34 cellular contexts compared by ENCODE assay signal in the genomic region with DNA sequence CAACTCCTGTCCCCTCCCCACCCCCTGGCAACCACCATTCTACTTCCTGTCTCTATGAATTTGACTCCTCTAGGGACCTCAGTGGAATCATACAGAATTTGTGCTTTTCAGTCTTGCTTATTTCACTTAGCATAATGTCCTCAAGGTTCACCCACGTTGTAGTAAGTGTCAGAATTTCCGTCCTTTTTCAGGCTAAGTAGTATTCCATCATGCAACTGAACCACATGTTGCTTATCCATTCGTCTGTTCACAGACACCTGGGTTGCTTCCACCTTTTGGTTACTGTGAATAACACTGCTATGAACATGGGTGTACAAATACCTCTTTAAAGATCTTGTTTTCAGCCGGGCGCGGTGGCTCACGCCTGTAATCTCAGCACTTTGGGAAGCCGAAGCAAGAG.
"Had no signal": no experiment of that assay in that cellular context is flagged by ENCODE, and none has a peak within 500 bp of the region (broad histone marks: within the 10 kb centered on the region; RNA-seq: fewer than 3 reads in every experiment).

No MANE protein-coding gene starts in this region.

- H3K27me3 Mint-ChIP-seq: activated CD4-positive, alpha-beta T cell treated with anti-CD3 and anti-CD28 coated beads, Interleukin-2, amount 10 ng/mL, durations not matched to agents 24 days and 14 days; activated CD8-positive, alpha-beta T cell treated with anti-CD3 and anti-CD28 coated beads for 36 hours; activated naive CD8-positive, alpha-beta T cell; activated naive CD8-positive, alpha-beta T cell treated with anti-CD3 and anti-CD28 coated beads, Interleukin-2, amount 10 ng/mL, durations not matched to agents 7 days and 5 days; activated T-helper 17 cell treated with anti-CD3 and anti-CD28 coated beads, Interleukin-2, amount 50 U/mL, for 72 hours had no signal

- H3K9me3 ChIP-seq: body of pancreas, breast epithelium had no signal

- H3K36me3 ChIP-seq: brain microvascular endothelial cell, breast epithelium had no signal

- H3K27ac ChIP-seq: body of pancreas, brain microvascular endothelial cell, breast epithelium, VCaP had no signal

- H3K4me3 Mint-ChIP-seq: activated B cell treated with CpG ODN at 0.5 μM for 24 hours; activated CD4-positive, alpha-beta memory T cell treated with anti-CD3 and anti-CD28 coated beads for 36 hours; activated CD4-positive, alpha-beta T cell treated with anti-CD3 and anti-CD28 coated beads, Interleukin-2, amount 10 ng/mL, durations not matched to agents 24 days and 14 days; activated CD8-positive, alpha-beta T cell treated with anti-CD3 and anti-CD28 coated beads for 36 hours; activated naive CD4-positive, alpha-beta T cell treated with anti-CD3 and anti-CD28 coated beads for 36 hours; activated naive CD8-positive, alpha-beta T cell; activated naive CD8-positive, alpha-beta T cell treated with anti-CD3 and anti-CD28 coated beads, Interleukin-2, amount 10 ng/mL, durations not matched to agents 7 days and 5 days; activated naive CD8-positive, alpha-beta T cell treated with anti-CD3 and anti-CD28 coated beads, Interleukin-2, amount 50 U/mL, for 24 hours; activated T-cell treated with anti-CD3 and anti-CD28 coated beads, Interleukin-2, amount 50 U/mL, for 4 hours; activated T-cell treated with anti-CD3 and anti-CD28 coated beads, Interleukin-2, amount 50 U/mL, for 72 hours; activated T-helper 1 cell treated with anti-CD3 and anti-CD28 coated beads, Interleukin-12 subunit alpha, Interleukin-12 subunit beta, Interleukin-2, Interleukin-4 antibody, amounts not matched to agents 30 ng/mL and 10 ng/mL and 1 ng/mL, durations not matched to agents 14 hours and 24 hours and 36 hours; activated T-helper 17 cell treated with anti-CD3 and anti-CD28 coated beads, Interleukin-2, amount 50 U/mL, for 72 hours; T-helper 1 cell treated with Interleukin-12 subunit alpha and Interleukin-12 subunit beta and Interleukin-4 antibody, amounts not matched to agents 30 μg/mL and 1 μg/mL, for 36 hours; T-helper 2 cell treated with Interferon-gamma antibody and Interleukin-4, amounts not matched to agents 5 μg/mL and 100 μg/mL, for 36 hours had no signal

- H3K4me1 Mint-ChIP-seq: activated B cell treated with CpG ODN at 0.5 μM for 24 hours; activated T-helper 17 cell treated with anti-CD3 and anti-CD28 coated beads, Interleukin-2, amount 50 U/mL, for 72 hours had no signal

- H3K9me3 Mint-ChIP-seq: activated B cell treated with CpG ODN at 0.5 μM for 24 hours; activated CD4-positive, alpha-beta memory T cell treated with anti-CD3 and anti-CD28 coated beads for 36 hours; activated CD4-positive, alpha-beta T cell treated with anti-CD3 and anti-CD28 coated beads, Interleukin-2, amount 10 ng/mL, durations not matched to agents 24 days and 14 days; activated CD8-positive, alpha-beta T cell treated with anti-CD3 and anti-CD28 coated beads for 36 hours; activated naive CD4-positive, alpha-beta T cell treated with anti-CD3 and anti-CD28 coated beads for 36 hours; activated naive CD8-positive, alpha-beta T cell treated with anti-CD3 and anti-CD28 coated beads, Interleukin-2, amount 10 ng/mL, durations not matched to agents 7 days and 5 days; activated naive CD8-positive, alpha-beta T cell treated with anti-CD3 and anti-CD28 coated beads, Interleukin-2, amount 50 U/mL, for 24 hours; activated T-cell treated with anti-CD3 and anti-CD28 coated beads, Interleukin-2, amount 50 U/mL, for 4 hours; activated T-cell treated with anti-CD3 and anti-CD28 coated beads, Interleukin-2, amount 50 U/mL, for 72 hours; activated T-helper 1 cell treated with anti-CD3 and anti-CD28 coated beads, Interleukin-12 subunit alpha, Interleukin-12 subunit beta, Interleukin-2, Interleukin-4 antibody, amounts not matched to agents 30 ng/mL and 10 ng/mL and 1 ng/mL, durations not matched to agents 14 hours and 24 hours and 36 hours; activated T-helper 17 cell treated with anti-CD3 and anti-CD28 coated beads, Interleukin-2, amount 50 U/mL, for 72 hours; T-helper 1 cell treated with Interleukin-12 subunit alpha and Interleukin-12 subunit beta and Interleukin-4 antibody, amounts not matched to agents 30 μg/mL and 1 μg/mL, for 36 hours; T-helper 2 cell treated with Interferon-gamma antibody and Interleukin-4, amounts not matched to agents 5 μg/mL and 100 μg/mL, for 36 hours had no signal

- H3K36me3 Mint-ChIP-seq: activated CD4-positive, alpha-beta memory T cell treated with anti-CD3 and anti-CD28 coated beads for 36 hours; activated naive CD8-positive, alpha-beta T cell; activated naive CD8-positive, alpha-beta T cell treated with anti-CD3 and anti-CD28 coated beads, Interleukin-2, amount 10 ng/mL, durations not matched to agents 7 days and 5 days had no signal

- H3K4me3 ChIP-seq: body of pancreas, breast epithelium had no signal

- ATAC-seq: activated CD8-positive, alpha-beta T cell treated with anti-CD3 and anti-CD28 coated beads for 36 hours; activated naive CD8-positive, alpha-beta T cell treated with anti-CD3 and anti-CD28 coated beads, Interleukin-2, amount 50 U/mL, for 24 hours; activated T-cell treated with anti-CD3 and anti-CD28 coated beads, Interleukin-2, amount 50 U/mL, for 4 hours; activated T-cell treated with anti-CD3 and anti-CD28 coated beads, Interleukin-2, amount 50 U/mL, for 72 hours; activated T-helper 17 cell treated with anti-CD3 and anti-CD28 coated beads, Interleukin-2, amount 50 U/mL, for 72 hours; body of pancreas had no signal

- H3K27ac Mint-ChIP-seq: activated B cell treated with CpG ODN at 0.5 μM for 24 hours; activated CD4-positive, alpha-beta memory T cell treated with anti-CD3 and anti-CD28 coated beads for 36 hours; activated CD4-positive, alpha-beta T cell treated with anti-CD3 and anti-CD28 coated beads, Interleukin-2, amount 10 ng/mL, durations not matched to agents 24 days and 14 days; activated CD8-positive, alpha-beta T cell treated with anti-CD3 and anti-CD28 coated beads for 36 hours; activated naive CD4-positive, alpha-beta T cell treated with anti-CD3 and anti-CD28 coated beads for 36 hours; activated naive CD8-positive, alpha-beta T cell; activated naive CD8-positive, alpha-beta T cell treated with anti-CD3 and anti-CD28 coated beads, Interleukin-2, amount 10 ng/mL, durations not matched to agents 7 days and 5 days; activated naive CD8-positive, alpha-beta T cell treated with anti-CD3 and anti-CD28 coated beads, Interleukin-2, amount 50 U/mL, for 24 hours; activated T-cell treated with anti-CD3 and anti-CD28 coated beads, Interleukin-2, amount 50 U/mL, for 72 hours; activated T-helper 1 cell treated with anti-CD3 and anti-CD28 coated beads, Interleukin-12 subunit alpha, Interleukin-12 subunit beta, Interleukin-2, Interleukin-4 antibody, amounts not matched to agents 30 ng/mL and 10 ng/mL and 1 ng/mL, durations not matched to agents 14 hours and 24 hours and 36 hours; activated T-helper 17 cell treated with anti-CD3 and anti-CD28 coated beads, Interleukin-2, amount 50 U/mL, for 72 hours; T-helper 1 cell treated with Interleukin-12 subunit alpha and Interleukin-12 subunit beta and Interleukin-4 antibody, amounts not matched to agents 30 μg/mL and 1 μg/mL, for 36 hours; T-helper 2 cell treated with Interferon-gamma antibody and Interleukin-4, amounts not matched to agents 5 μg/mL and 100 μg/mL, for 36 hours had no signal

- H3K4me1 ChIP-seq: body of pancreas, breast epithelium had no signal

- DNase-seq: activated B cell treated with CpG ODN at 0.5 μM for 24 hours; activated CD4-positive, alpha-beta memory T cell treated with anti-CD3 and anti-CD28 coated beads for 36 hours; activated CD4-positive, alpha-beta T cell treated with anti-CD3 and anti-CD28 coated beads for 4 hours; activated CD4-positive, alpha-beta T cell treated with anti-CD3 and anti-CD28 coated beads, Interleukin-2, amount 10 ng/mL, durations not matched to agents 24 days and 14 days; activated CD4-positive, alpha-beta T cell treated with anti-CD3 and anti-CD28 coated beads, Interleukin-2, amount 50 U/mL, for 1 hour; activated CD4-positive, alpha-beta T cell treated with anti-CD3 and anti-CD28 coated beads, Interleukin-2, amount 50 U/mL, for 4 hours; activated CD4-positive, CD25-positive, alpha-beta regulatory T cell treated with anti-CD3 and anti-CD28 coated beads, Interleukin-2, amount 50 U/mL, for 72 hours; activated CD8-positive, alpha-beta memory T cell treated with anti-CD3 and anti-CD28 coated beads, Interleukin-2, amount 50 U/mL, for 4 hours; activated CD8-positive, alpha-beta T cell treated with anti-CD3 and anti-CD28 coated beads for 36 hours; activated effector memory CD4-positive, alpha-beta T cell treated with anti-CD3 and anti-CD28 coated beads, Interleukin-2, amount 50 U/mL, for 16 hours; activated gamma-delta T cell treated with Interleukin-2 at 50 U/mL for 16 hours; activated naive CD4-positive, alpha-beta T cell; activated naive CD4-positive, alpha-beta T cell treated with anti-CD3 and anti-CD28 coated beads for 36 hours; activated naive CD4-positive, alpha-beta T cell treated with anti-CD3 and anti-CD28 coated beads, Interleukin-2, amount 50 U/mL, for 16 hours; activated naive CD8-positive, alpha-beta T cell treated with anti-CD3 and anti-CD28 coated beads, Interleukin-2, amount 10 ng/mL, durations not matched to agents 7 days and 5 days; activated naive CD8-positive, alpha-beta T cell treated with anti-CD3 and anti-CD28 coated beads, Interleukin-2, amount 50 U/mL, for 24 hours; activated T-cell treated with anti-CD3 and anti-CD28 coated beads for 4 hours; activated T-cell treated with anti-CD3 and anti-CD28 coated beads, Interleukin-2, amount 50 U/mL, for 1 hour; activated T-cell treated with anti-CD3 and anti-CD28 coated beads, Interleukin-2, amount 50 U/mL, for 4 hours; activated T-cell treated with anti-CD3 and anti-CD28 coated beads, Interleukin-2, amount 50 U/mL, for 72 hours; aorta; body of pancreas; brain microvascular endothelial cell; central memory CD4-positive, alpha-beta T cell; T-helper 1 cell; T-helper 2 cell; T-helper 9 cell had no signal

- H3K27me3 ChIP-seq: body of pancreas, brain microvascular endothelial cell, breast epithelium had no signal
